ENCODE assay signal across 8 cellular contexts in genomic region chr7:123079021-123079420, GRCh38.
"Had no signal": no experiment of that assay in that cellular context is flagged by ENCODE, and none has a peak within 500 bp of the region (broad histone marks: within the 10 kb centered on the region; RNA-seq: fewer than 3 reads in every experiment).

No MANE protein-coding gene starts in this region.

- ATAC-seq: GM12878 had no signal

- H3K4me3 ChIP-seq: GM12878 had no signal

- DNase-seq: GDM1, GF-D8 had no signal

- FAIRE-seq: G401.6, GM12878, GM12891, GM12892, GM18507, GM19239 had no signal
